ENCODE assay signal across 35 cellular contexts in the genomic region with DNA sequence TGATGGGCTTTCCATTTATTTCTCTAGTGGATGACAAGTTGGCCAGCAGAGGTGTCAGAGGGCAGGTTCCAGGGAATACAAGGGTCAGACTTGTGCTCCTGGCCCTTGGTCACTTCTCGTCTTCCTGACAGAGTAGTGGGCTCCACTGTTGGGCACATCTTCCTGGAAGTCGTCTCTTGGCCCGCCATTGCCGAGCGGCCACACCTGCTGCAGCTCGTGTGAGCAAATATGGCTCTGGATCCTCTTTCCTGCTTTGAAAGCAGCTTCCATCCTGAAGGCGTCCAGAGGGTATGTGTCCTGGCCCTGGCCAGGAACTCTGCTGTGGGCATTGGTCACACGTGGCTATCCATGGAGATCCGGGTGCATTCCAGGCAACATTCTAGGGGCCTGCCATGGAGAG.
DNase-seq lines count a peak whose midpoint lies in the region; ATAC-seq and TF ChIP-seq lines count a peak whose summit lies in the region.
"Had no signal": no experiment of that assay in that cellular context is flagged by ENCODE, and none has a peak within 500 bp of the region (broad histone marks: within the 10 kb centered on the region; RNA-seq: fewer than 3 reads in every experiment).

No MANE protein-coding gene starts in this region.

- H3K79me2 ChIP-seq in H9 (ENCODE audit: insufficient read depth, low read length): peaks cover 4% of the 10 kb centered on the region; the same call in 1 of the 2 replicates
- H3K79me2 ChIP-seq: hepatocyte had no signal

- peaks cover 98 to 99% of the 10 kb centered on the region in 2 experiments for H3K9me3 Mint-ChIP-seq in H9

- no peak overlapping the region for H3T11ph ChIP-seq in H9 (ENCODE audit: low read length)

- TF ChIP-seq CTCF in H9 (conservative IDR thresholded peaks at IDR 0.05) (no peak), spleen (IDR thresholded peaks at IDR 0.05 in 8 of 11, conservative IDR thresholded peaks at IDR 0.05 in 3 of 11) (no peak), gastroesophageal sphincter (IDR thresholded peaks at IDR 0.05) (no peak)

- H3K9ac ChIP-seq in BLaER1 treated with 17β-estradiol and CSF1 and Interleukin-3, amounts not matched to agents 10 nM and 100 nM: no peak overlapping the region
- no peak overlapping the region for H3K9ac ChIP-seq in H9 (ENCODE audit: extremely low read depth, insufficient read length, low read length)

- peaks cover 0 to 7% of the 10 kb centered on the region in 2 experiments; a peak in 1 of 4 replicates for H3K4me1 Mint-ChIP-seq in H9
- H3K4me1 Mint-ChIP-seq: brain, nephron had no signal

- H3K9me3 ChIP-seq in BLaER1 treated with 17β-estradiol and CSF1 and Interleukin-3, amounts not matched to agents 10 nM and 100 nM (replicated peaks in 1 of 11): peaks cover 100% of the 10 kb centered on the region in 11 experiments
- H3K9me3 ChIP-seq in H9 (ENCODE audit: control insufficient read depth, low read depth, low read length) (peaks cover 93% of the 10 kb centered on the region), spleen (peaks cover 64 to 100% (median 100%) of the 10 kb centered on the region in 8 donors), gastroesophageal sphincter (peaks cover 0 to 100% (median 57%) of the 10 kb centered on the region in 3 donors)

- no peaks in the 10 kb centered on the region for H4K20me1 ChIP-seq in BLaER1 treated with 17β-estradiol and CSF1 and Interleukin-3, amounts not matched to agents 10 nM and 100 nM
- H4K20me1 ChIP-seq in H9 (ENCODE audit: control insufficient read depth, insufficient read depth, insufficient read length): no peaks in the 10 kb centered on the region

- no peak overlapping the region for H3K56ac ChIP-seq in H9 (ENCODE audit: insufficient read length, low read depth, low read length)

- H2BK20ac ChIP-seq in H9 (ENCODE audit: low read depth, low read length, poor library complexity, severe bottlenecking): no peak overlapping the region

- no peak overlapping the region for H2AFZ ChIP-seq in H9 (ENCODE audit: low read length)
- H2AFZ ChIP-seq: hepatocyte had no signal

- no peak overlapping the region for H3K23ac ChIP-seq in H9 (ENCODE audit: insufficient read length, low read depth, low read length)

- no peaks in the 10 kb centered on the region for H3K27me3 ChIP-seq in BLaER1 treated with 17β-estradiol and CSF1 and Interleukin-3, amounts not matched to agents 10 nM and 100 nM
- H3K27me3 ChIP-seq in H9 (ENCODE audit: insufficient read depth, low read length) (no peaks in the 10 kb centered on the region), spleen (replicated peaks in 1 of 7) (no peaks in the 10 kb centered on the region), gastroesophageal sphincter (no peaks in the 10 kb centered on the region)
- H3K27me3 ChIP-seq: dorsolateral prefrontal cortex, gastrocnemius medialis, hepatocyte, ovary, Peyer's patch, thyroid gland had no signal

- H3K27me3 Mint-ChIP-seq in H9 (ENCODE audit: low read depth): peaks cover 1% of the 10 kb centered on the region
- H3K27me3 Mint-ChIP-seq: stimulated activated naive CD8-positive, alpha-beta T cell treated with anti-CD3 and anti-CD28 coated beads, Interleukin-15, Interleukin-2, amounts not matched to agents 100 ng/mL and 50 ng/mL, for 24 hours had no signal

- no peak overlapping the region for H4K91ac ChIP-seq in H9 (ENCODE audit: insufficient read length, low read depth, low read length)

- no peak overlapping the region for H2BK120ac ChIP-seq in H9 (ENCODE audit: low read depth, low read length, poor library complexity, severe bottlenecking)

- peak overlapping the region; percentile 14 to 51 (median 35); a peak in 10 of 20 replicates for H3K4me3 ChIP-seq in BLaER1 treated with 17β-estradiol and CSF1 and Interleukin-3, amounts not matched to agents 10 nM and 100 nM
- H3K4me3 ChIP-seq in spleen (peak overlapping the region in 1 of 8 donors; percentile 42), gastroesophageal sphincter (no peak overlapping the region)
- H3K4me3 ChIP-seq: dorsolateral prefrontal cortex, gastrocnemius medialis, hepatocyte, ovary, Peyer's patch, thyroid gland had no signal

- no peak overlapping the region for H2AK5ac ChIP-seq in H9 (ENCODE audit: insufficient read length, low read length)

- no peaks in the 10 kb centered on the region for H3K23me2 ChIP-seq in H9 (ENCODE audit: insufficient read length, low read depth, low read length, poor library complexity, severe bottlenecking)

- H3K79me1 ChIP-seq in H9 (ENCODE audit: insufficient read depth, low read depth, low read length, poor library complexity, severe bottlenecking): no peaks in the 10 kb centered on the region

- H3K4me1 ChIP-seq in BLaER1 treated with 17β-estradiol and CSF1 and Interleukin-3, amounts not matched to agents 10 nM and 100 nM: no peaks in the 10 kb centered on the region
- H3K4me1 ChIP-seq in H9 (ENCODE audit: insufficient read depth, low read length) (no peaks in the 10 kb centered on the region), spleen (no peaks in the 10 kb centered on the region), gastroesophageal sphincter (no peaks in the 10 kb centered on the region)
- H3K4me1 ChIP-seq: gastrocnemius medialis, Peyer's patch, thyroid gland had no signal

- no peak overlapping the region for H3K4me3 Mint-ChIP-seq in H9
- H3K4me3 Mint-ChIP-seq: brain; nephron; stimulated activated naive CD8-positive, alpha-beta T cell treated with anti-CD3 and anti-CD28 coated beads, Interleukin-15, Interleukin-2, amounts not matched to agents 100 ng/mL and 50 ng/mL, for 24 hours had no signal

- no CpG with 5 or more reads among the region's 9 CpGs for WGBS in H9 (ENCODE audit: extremely low coverage, insufficient read length, low lambda C conversion rate)
- WGBS in spleen, 5 donors: 87 to 94% (median 88%) methylated on average over 9 of the region's 9 CpGs
- WGBS in gastroesophageal sphincter (ENCODE audit: low coverage in 1 of 2), 2 donors: 100% methylated on average over 1 of the region's 9 CpGs; no CpG with 5 or more reads in 1 of the 2 donors

- DNase-seq in H9 (peak; percentile 13), left lobe of liver (ENCODE audit: low spot score) (peak; percentile 37), spleen (peak; percentile 24), NCI-H2196 (lab: John Stamatoyannopoulos, UW; ENCODE audit: unreplicated experiment) (no peak)
- DNase-seq in activated CD4-positive, alpha-beta T cell treated with anti-CD3 and anti-CD28 coated beads for 4 hours: no peak
- DNase-seq: activated CD4-positive, alpha-beta T cell treated with anti-CD3 and anti-CD28 coated beads, Interleukin-2, amount 50 U/mL, for 1 hour; activated naive CD4-positive, alpha-beta T cell treated with anti-CD3 and anti-CD28 coated beads, Interleukin-2, amount 50 U/mL, for 16 hours; amniotic stem cell; C1 segment of cervical spinal cord; cerebellar nuclear complex; DMS79 treated with DMSO at 0.1 percent for 48 hours; gastrocnemius medialis; GDM1; Karpas-422; left cardiac atrium; mammary epithelial cell; NCI-H1436; NCI-H2081 treated with DMSO at 0.1 percent for 48 hours; NCI-H345; SHP77; stimulated activated CD8-positive, alpha-beta memory T cell treated with anti-CD3 and anti-CD28 coated beads, Interleukin-4, amount 100 ng/mL, for 48 hours; T1000; WERI-Rb-1 had no signal

- H3K14ac ChIP-seq in H9 (ENCODE audit: insufficient read depth, low read length): no peak overlapping the region

- ATAC-seq in left lobe of liver (no peak), gastroesophageal sphincter (no peak)
- ATAC-seq: gastrocnemius medialis, HCT116, HepG2, left cardiac atrium had no signal

- H3K18ac ChIP-seq in H9 (ENCODE audit: insufficient read length, low read depth, low read length): no peak overlapping the region

- H3K4ac ChIP-seq in H9 (ENCODE audit: low read depth, low read length): no peak overlapping the region

- H3K4me2 ChIP-seq in BLaER1 treated with 17β-estradiol and CSF1 and Interleukin-3, amounts not matched to agents 10 nM and 100 nM: no peak overlapping the region
- no peak overlapping the region for H3K4me2 ChIP-seq in H9 (ENCODE audit: insufficient read depth, insufficient read length, low read length)
- H3K4me2 ChIP-seq: hepatocyte had no signal

- no peak overlapping the region for H2BK12ac ChIP-seq in H9 (ENCODE audit: insufficient read length, low read depth, low read length)

- H3K27ac Mint-ChIP-seq in H9: no peak overlapping the region
- H3K27ac Mint-ChIP-seq: brain; nephron; stimulated activated naive CD8-positive, alpha-beta T cell treated with anti-CD3 and anti-CD28 coated beads, Interleukin-15, Interleukin-2, amounts not matched to agents 100 ng/mL and 50 ng/mL, for 24 hours had no signal

- no peak overlapping the region for H4K8ac ChIP-seq in H9 (replicated peaks; ENCODE audit: insufficient read length, low read depth, low read length)

- H3K27ac ChIP-seq in BLaER1 treated with 17β-estradiol and CSF1 and Interleukin-3, amounts not matched to agents 10 nM and 100 nM: no peak overlapping the region
- no peak overlapping the region for H3K27ac ChIP-seq in H9 (ENCODE audit: insufficient read length, low read depth, low read length)
- no peak overlapping the region for H3K27ac ChIP-seq in spleen
- no peak overlapping the region for H3K27ac ChIP-seq in gastroesophageal sphincter
- H3K27ac ChIP-seq: dorsolateral prefrontal cortex, gastrocnemius medialis, hepatocyte, ovary, Peyer's patch, thyroid gland, WERI-Rb-1 had no signal

- TF ChIP-seq EP300 in gastroesophageal sphincter (IDR thresholded peaks at IDR 0.05): no peak

- no peak overlapping the region for H2BK15ac ChIP-seq in H9 (ENCODE audit: low read depth, low read length)

- TF ChIP-seq POLR2A in spleen (IDR thresholded peaks at IDR 0.05) (no peak), gastroesophageal sphincter (IDR thresholded peaks at IDR 0.05) (no peak)

- H4K5ac ChIP-seq in H9 (ENCODE audit: insufficient read length, low read depth, low read length): no peak overlapping the region

- H3K36me3 ChIP-seq in BLaER1 treated with 17β-estradiol and CSF1 and Interleukin-3, amounts not matched to agents 10 nM and 100 nM: peaks cover 100% of the 10 kb centered on the region in 11 experiments
- H3K36me3 ChIP-seq in spleen (peaks cover 2 to 100% (median 91%) of the 10 kb centered on the region in 6 donors), gastroesophageal sphincter (peaks cover 0 to 100% of the 10 kb centered on the region in 2 donors)
- H3K36me3 ChIP-seq: ovary had no signal

- H3K36me3 Mint-ChIP-seq in H9 (ENCODE audit: insufficient read depth in 1 of 3, low read depth in 3 of 3): peaks cover 100% of the 10 kb centered on the region in 3 experiments

- intact Hi-C loops in spleen (cut with DNase I; ENCODE audit: low total_unique reads): no loop called here

- H2BK5ac ChIP-seq in H9 (ENCODE audit: insufficient read length, low read length): no peak overlapping the region

Comparison
In these comparisons a context has a peak if more than half of its experiments do, and no peak if none do; other contexts are left out.
1. H3K4me3 ChIP-seq: peak in BLaER1 treated with 17β-estradiol and CSF1 and Interleukin-3, amounts not matched to agents 10 nM and 100 nM (10 of 10); none in gastroesophageal sphincter (0 of 2).
2. DNase-seq: peak in H9 (single experiment), left lobe of liver (single experiment) and spleen (single experiment); none in activated CD4-positive, alpha-beta T cell treated with anti-CD3 and anti-CD28 coated beads for 4 hours (0 of 2) and NCI-H2196 (single experiment).